In the genomic region with DNA sequence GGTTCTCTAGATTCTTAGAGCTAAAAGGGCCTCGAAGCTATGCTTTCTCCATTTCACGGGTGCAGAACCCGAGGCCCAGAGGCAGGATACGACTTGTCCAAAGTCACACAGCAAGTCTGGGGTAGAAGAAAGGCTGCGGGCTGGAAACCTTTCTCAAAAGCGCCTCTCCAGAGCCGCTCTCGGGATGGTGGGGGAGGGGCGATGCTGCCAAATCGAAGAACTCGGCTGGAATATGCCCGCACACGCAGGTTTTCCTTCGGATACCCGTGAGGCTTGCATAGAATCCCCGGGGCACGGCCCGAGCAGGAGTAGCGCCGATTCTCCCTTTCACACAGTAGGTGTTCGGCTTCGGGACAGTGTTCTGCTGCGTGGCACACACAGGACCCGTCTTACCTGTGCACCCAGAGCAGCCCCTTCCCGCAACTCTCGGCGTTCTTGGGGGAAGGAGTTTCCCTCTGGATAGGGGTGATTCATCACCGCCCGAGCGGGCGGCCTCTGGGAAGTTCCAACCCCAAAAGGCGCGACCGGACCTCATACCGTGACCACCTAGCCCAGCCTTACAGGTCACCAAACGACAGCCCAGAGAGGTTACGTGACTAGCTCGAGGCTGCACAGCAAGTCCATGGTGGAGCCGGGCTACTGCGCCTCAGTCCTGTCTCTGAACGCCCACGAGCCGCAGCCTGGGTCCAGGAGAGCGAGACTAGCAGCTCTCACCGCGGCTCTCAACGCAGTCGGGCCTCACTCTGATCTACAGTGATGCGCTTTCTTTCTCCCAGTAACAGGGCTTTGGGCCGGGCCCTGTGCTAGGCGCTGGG, we compare ENCODE assay signal across 12 cellular contexts. TPM values are rescaled to one million over a fixed set of nuclear protein-coding genes. Genes with fewer than 3 reads are reported as not detected.
DNase-seq lines count a peak whose midpoint lies in the region; ATAC-seq and TF ChIP-seq lines count a peak whose summit lies in the region.
"Had no signal": no experiment of that assay in that cellular context is flagged by ENCODE, and none has a peak within 500 bp of the region (broad histone marks: within the 10 kb centered on the region; RNA-seq: fewer than 3 reads in every experiment).

No MANE protein-coding gene starts in this region.

- peak; percentile 7 for ATAC-seq in HG02852 (IDR thresholded peaks at IDR 0.05; ENCODE audit: unreplicated experiment)
- no peak for ATAC-seq in SK-N-SH treated with all-trans-retinoic acid at 6 μM for 48 hours

- DNase-seq in GM12864 (ENCODE audit: low read depth) (no peak), astrocyte of the hippocampus (ENCODE audit: low read depth, low spot score) (peak; percentile 6), osteoblast (ENCODE audit: insufficient read length, low spot score, missing footprints) (peak; percentile 82), amniotic stem cell (lab: John Stamatoyannopoulos, UW) (no peak), hepatic stellate cell (ENCODE audit: low spot score) (no peak), cardiac septum (ENCODE audit: low spot score) (no peak)
- DNase-seq: activated gamma-delta T cell treated with Interleukin-2 at 50 U/mL for 16 hours; effector memory CD4-positive, alpha-beta T cell; NCI-H82; posterior cingulate gyrus had no signal

- no peaks in the 10 kb centered on the region for H3K4me1 ChIP-seq in osteoblast (ENCODE audit: insufficient read depth, low read length)

- intact Hi-C loops in cardiac septum (cut with DNase I): no loop called here

- H3K9me3 ChIP-seq in osteoblast (ENCODE audit: low read depth, low read length): no peaks in the 10 kb centered on the region

- H3K79me2 ChIP-seq in osteoblast (ENCODE audit: insufficient read depth, low read length): no peaks in the 10 kb centered on the region

- TF ChIP-seq CTCF in GM12864 (IDR thresholded peaks at IDR 0.05; ENCODE audit: low read depth, low read length, missing control alignments): no peak
- TF ChIP-seq CTCF in osteoblast (IDR thresholded peaks at IDR 0.05; ENCODE audit: extremely low read depth, low read depth, low read length): no peak

- no peak overlapping the region for H2AFZ ChIP-seq in osteoblast (ENCODE audit: low read length)

- no peaks in the 10 kb centered on the region for H3K36me3 ChIP-seq in osteoblast (ENCODE audit: insufficient read depth, low read length)

- H3K27ac ChIP-seq in osteoblast (ENCODE audit: low read depth, low read length): no peak overlapping the region

- peaks cover 100% of the 10 kb centered on the region for H3K27me3 ChIP-seq in osteoblast (ENCODE audit: insufficient read depth, low read length)

- H3K4me3 ChIP-seq in GM12864 (ENCODE audit: low read depth, low read length): peak overlapping the region; percentile 62
- no peak overlapping the region for H3K4me3 ChIP-seq in osteoblast (ENCODE audit: insufficient read depth, low read length)

- H4K20me1 ChIP-seq in osteoblast (ENCODE audit: insufficient read depth, low read length): peaks cover 6% of the 10 kb centered on the region

- peak overlapping the region; percentile 23 for H3K4me2 ChIP-seq in osteoblast (ENCODE audit: insufficient read depth, low read length)

TF ChIP-seq in SK-N-SH treated with all-trans-retinoic acid at 6 μM for 48 hours, 23 proteins besides CTCF, POLR2A, EP300 and RAD21:
- TF ChIP-seq ZFP3 (CRISPR knock-in tag; IDR thresholded peaks at IDR 0.05): no peak

RNA-seq across cellular contexts. Expression of gene PAX5, which starts 4.1 kb away (rescaled TPM):
- total RNA-seq in osteoblast (under 0.01 TPM in 1 of 2 replicates, not detected in the other), cardiac septum (not detected)

Comparison
In these comparisons a context has a peak if more than half of its experiments do, and no peak if none do; other contexts are left out.
1. DNase-seq: peak in astrocyte of the hippocampus (single experiment) and osteoblast (single experiment); none in GM12864 (single experiment), amniotic stem cell (single experiment), hepatic stellate cell (single experiment) and cardiac septum (single experiment).